20 cellular contexts compared by ENCODE assay signal in genomic region chr12:121285856-121286255, GRCh38.
"Had no signal": no experiment of that assay in that cellular context is flagged by ENCODE, and none has a peak within 500 bp of the region (broad histone marks: within the 10 kb centered on the region; RNA-seq: fewer than 3 reads in every experiment).

No MANE protein-coding gene starts in this region.

- H3K27ac Mint-ChIP-seq: naive thymus-derived CD8-positive, alpha-beta T cell; stimulated activated naive B cell treated with anti-CD40 and anti-IgM and Interleukin-4, amounts not matched to agents 10 μg/mL and 1 μg/mL and 100 μg/mL, for 72 hours; stimulated activated naive CD8-positive, alpha-beta T cell treated with anti-CD3 and anti-CD28 coated beads, Interleukin-15, amount 100 ng/mL, for 72 hours had no signal

- H3K4me3 Mint-ChIP-seq: endodermal cell; naive thymus-derived CD8-positive, alpha-beta T cell; stimulated activated naive CD8-positive, alpha-beta T cell treated with anti-CD3 and anti-CD28 coated beads, Interleukin-15, amount 100 ng/mL, for 72 hours had no signal

- H3K27ac ChIP-seq: colonic mucosa, foreskin keratinocyte had no signal

- H3K4me1 ChIP-seq: colonic mucosa, foreskin keratinocyte had no signal

- H3K36me3 ChIP-seq: colonic mucosa, sigmoid colon, thoracic aorta, uterus had no signal

- H3K27me3 ChIP-seq: colonic mucosa, foreskin keratinocyte, heart left ventricle, sigmoid colon, uterus had no signal

- H3K4me3 ChIP-seq: colonic mucosa, heart left ventricle, mucosa of descending colon, sigmoid colon, skin epidermis, thoracic aorta, uterus had no signal

- DNase-seq: colonic mucosa; dermis blood vessel endothelial cell; effector CD4-positive, alpha-beta T cell; erythroblast; foreskin keratinocyte; heart left ventricle; hippocampal formation; kidney glomerular epithelial cell; mucosa of descending colon; naive thymus-derived CD8-positive, alpha-beta T cell; sigmoid colon; stimulated activated CD4-positive, alpha-beta T cell treated with anti-CD3 and anti-CD28 coated beads, Interleukin-2, amount 100 ng/mL, for 24 hours; stimulated activated CD4-positive, alpha-beta T cell treated with anti-CD3 and anti-CD28 coated beads, Interleukin-4, amount 100 ng/mL, for 4 hours; stimulated activated naive B cell treated with anti-CD40 and anti-IgM and Interleukin-4, amounts not matched to agents 10 μg/mL and 1 μg/mL and 100 μg/mL, for 72 hours; stimulated activated naive CD8-positive, alpha-beta T cell treated with anti-CD3 and anti-CD28 coated beads, Interleukin-15, amount 100 ng/mL, for 72 hours; trophoblast cell; uterus had no signal

- H3K9me3 ChIP-seq: colonic mucosa, heart left ventricle, mucosa of descending colon, sigmoid colon, thoracic aorta, uterus had no signal

- H3K27me3 Mint-ChIP-seq: naive thymus-derived CD8-positive, alpha-beta T cell; stimulated activated naive B cell treated with anti-CD40 and anti-IgM and Interleukin-4, amounts not matched to agents 10 μg/mL and 1 μg/mL and 100 μg/mL, for 72 hours; stimulated activated naive CD8-positive, alpha-beta T cell treated with anti-CD3 and anti-CD28 coated beads, Interleukin-15, amount 100 ng/mL, for 72 hours had no signal

- H3K9me3 Mint-ChIP-seq: endodermal cell; naive thymus-derived CD8-positive, alpha-beta T cell; stimulated activated naive B cell treated with anti-CD40 and anti-IgM and Interleukin-4, amounts not matched to agents 10 μg/mL and 1 μg/mL and 100 μg/mL, for 72 hours; stimulated activated naive CD8-positive, alpha-beta T cell treated with anti-CD3 and anti-CD28 coated beads, Interleukin-15, amount 100 ng/mL, for 72 hours had no signal

- ATAC-seq: foreskin keratinocyte; heart left ventricle; mucosa of descending colon; naive thymus-derived CD8-positive, alpha-beta T cell; stimulated activated naive B cell treated with anti-CD40 and anti-IgM and Interleukin-4, amounts not matched to agents 10 μg/mL and 1 μg/mL and 100 μg/mL, for 72 hours; stimulated activated naive CD8-positive, alpha-beta T cell treated with anti-CD3 and anti-CD28 coated beads, Interleukin-15, amount 100 ng/mL, for 72 hours had no signal
